Comparison of ENCODE assay signal across 8 cellular contexts in the genomic region with DNA sequence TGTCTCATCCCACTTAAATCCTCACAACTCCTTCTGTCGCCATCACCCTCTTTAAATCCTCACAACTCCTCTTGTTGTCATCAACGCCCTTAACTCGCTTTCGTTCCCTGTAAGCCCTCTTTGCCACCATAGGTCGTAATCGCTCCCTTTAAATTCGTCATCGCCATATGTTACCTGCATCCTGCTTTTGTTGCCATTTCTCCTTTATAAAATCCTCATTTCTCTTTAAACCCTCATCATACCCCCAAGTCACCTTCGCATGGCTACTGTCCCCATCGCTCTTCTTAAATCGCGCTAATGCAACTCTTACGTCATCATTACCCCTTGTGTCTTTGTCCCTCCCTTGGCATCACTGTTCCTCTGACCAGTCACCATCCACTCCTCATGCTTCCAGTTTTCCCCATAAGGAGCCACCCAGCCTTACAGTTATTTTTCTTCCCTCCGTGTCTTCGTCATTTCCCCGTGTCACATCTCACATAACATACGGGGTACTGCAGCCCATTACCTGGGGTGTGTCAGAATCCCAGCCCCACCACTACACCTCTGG. TPM values are rescaled to one million over a fixed set of nuclear protein-coding genes. Genes with fewer than 3 reads are reported as not detected.
DNase-seq lines count a peak whose midpoint lies in the region; ATAC-seq, FAIRE-seq and TF ChIP-seq lines count a peak whose summit lies in the region.

No MANE protein-coding gene starts in this region.

- H3K4me3 Mint-ChIP-seq in stimulated activated effector memory CD8-positive, alpha-beta T cell treated with anti-CD3 and anti-CD28 coated beads, Interleukin-12 subunit alpha, Interleukin-12 subunit beta, amount 100 ng/mL, for 72 hours: peak overlapping the region; percentile 78

- H3K9me3 ChIP-seq in adrenal gland (replicated peaks in 1 of 3): no peaks in the 10 kb centered on the region
- H3K9me3 ChIP-seq in iPS-18c (ENCODE audit: control insufficient read depth, insufficient read depth, low read length): no peaks in the 10 kb centered on the region

- no peak for TF ChIP-seq POLR2A in adrenal gland (IDR thresholded peaks at IDR 0.05)
- TF ChIP-seq POLR2A in H54 (IDR thresholded peaks at IDR 0.05; ENCODE audit: low read depth, low read length): no peak

- no peaks in the 10 kb centered on the region for H3K36me3 ChIP-seq in adrenal gland (replicated peaks in 1 of 2)

- H3K36me3 Mint-ChIP-seq in stimulated activated effector memory CD8-positive, alpha-beta T cell treated with anti-CD3 and anti-CD28 coated beads, Interleukin-12 subunit alpha, Interleukin-12 subunit beta, amount 100 ng/mL, for 72 hours: peaks cover 20% of the 10 kb centered on the region

- TF ChIP-seq CTCF in adrenal gland (IDR thresholded peaks at IDR 0.05): no peak

- H3K4me3 ChIP-seq in adrenal gland (peak overlapping the region; percentile 53 to 86 (median 77)), iPS-18c (ENCODE audit: insufficient read depth, low read depth, low read length) (peak overlapping the region; percentile 68)

- peaks cover 7 to 18% of the 10 kb centered on the region in 2 donors for H3K4me1 ChIP-seq in adrenal gland (replicated peaks in 1 of 2)

- peaks cover 37% of the 10 kb centered on the region for H3K4me1 Mint-ChIP-seq in stimulated activated effector memory CD8-positive, alpha-beta T cell treated with anti-CD3 and anti-CD28 coated beads, Interleukin-12 subunit alpha, Interleukin-12 subunit beta, amount 100 ng/mL, for 72 hours

- H3K27ac Mint-ChIP-seq in stimulated activated effector memory CD8-positive, alpha-beta T cell treated with anti-CD3 and anti-CD28 coated beads, Interleukin-12 subunit alpha, Interleukin-12 subunit beta, amount 100 ng/mL, for 72 hours: peak overlapping the region; percentile 77

- no peak for ATAC-seq in stimulated activated effector memory CD8-positive, alpha-beta T cell treated with anti-CD3 and anti-CD28 coated beads, Interleukin-12 subunit alpha, Interleukin-12 subunit beta, amount 100 ng/mL, for 72 hours

- peak overlapping the region in 3 of 5 donors; percentile 43 to 88 (median 79) for H3K27ac ChIP-seq in adrenal gland

- no peaks in the 10 kb centered on the region for H3K9me3 Mint-ChIP-seq in stimulated activated effector memory CD8-positive, alpha-beta T cell treated with anti-CD3 and anti-CD28 coated beads, Interleukin-12 subunit alpha, Interleukin-12 subunit beta, amount 100 ng/mL, for 72 hours

- FAIRE-seq in H54 (lab: Jason Lieb, UNC): no peak

- peak; percentile 3 for DNase-seq in stimulated activated CD4-positive, alpha-beta T cell treated with anti-CD3 and anti-CD28 coated beads, Interleukin-15, amount 100 ng/mL, for 24 hours
- no peak for DNase-seq in stimulated activated CD4-positive, alpha-beta T cell treated with anti-CD3 and anti-CD28 coated beads, Interleukin-4, amount 100 ng/mL, for 4 hours
- DNase-seq in NCI-H345 (lab: John Stamatoyannopoulos, UW) (peak; percentile 64), adrenal gland (peak in 4 of 7 donors; percentile 38 to 65 (median 54)), H54 (ENCODE audit: insufficient read length, low spot score) (no peak), T-helper 9 cell (no peak)
- peak in 1 of 2 donors; percentile 50 for DNase-seq in stimulated activated effector memory CD8-positive, alpha-beta T cell treated with anti-CD3 and anti-CD28 coated beads, Interleukin-12 subunit alpha, Interleukin-12 subunit beta, amount 100 ng/mL, for 72 hours (ENCODE audit: low spot score in 2 of 2)

- intact Hi-C loops in adrenal gland (cut with DNase I): no loop called here

- no peaks in the 10 kb centered on the region for H3K27me3 ChIP-seq in adrenal gland

- WGBS in adrenal gland, 4 donors: 10 to 15% (median 11%) methylated on average over 17 of the region's 17 CpGs

RNA-seq across cellular contexts. Expression of a gene that starts 0.5 kb away (rescaled TPM):
- total RNA-seq in adrenal gland: 1,000 to 10,000 TPM in 1 of 8 donors, 100 to 1,000 TPM in 7; 329 to 1,019 (median 476) TPM
- polyA plus RNA-seq in adrenal gland: 100 to 1,000 TPM; 170 to 374 (median 280) TPM

RNA-seq across cellular contexts. Expression of a gene that starts 0.8 kb away (rescaled TPM):
- 10 to 100 TPM; 10.9 to 18.2 (median 14.6) TPM for total RNA-seq in adrenal gland
- polyA plus RNA-seq in adrenal gland: 10 to 100 TPM in 2 of 3 donors, 1 to 10 TPM in 1; 7.7 to 20.9 (median 17.5) TPM

RNA-seq across cellular contexts. Expression of a gene that starts 40.9 kb away (rescaled TPM):
- total RNA-seq in adrenal gland: under 1 TPM in 6 of 8 donors, not detected in 2; 0.11 to 0.34 (median 0.23) TPM
- polyA plus RNA-seq in adrenal gland: under 1 TPM in 2 of 3 donors, not detected in 1; 0.20 to 0.24 TPM

Comparison
In these comparisons a context has a peak if more than half of its experiments do, and no peak if none do; other contexts are left out.
1. DNase-seq: peak in stimulated activated CD4-positive, alpha-beta T cell treated with anti-CD3 and anti-CD28 coated beads, Interleukin-15, amount 100 ng/mL, for 24 hours (single experiment), NCI-H345 (single experiment) and adrenal gland (4 of 7); none in stimulated activated CD4-positive, alpha-beta T cell treated with anti-CD3 and anti-CD28 coated beads, Interleukin-4, amount 100 ng/mL, for 4 hours (0 of 2), H54 (single experiment) and T-helper 9 cell (single experiment).